In the genomic region with DNA sequence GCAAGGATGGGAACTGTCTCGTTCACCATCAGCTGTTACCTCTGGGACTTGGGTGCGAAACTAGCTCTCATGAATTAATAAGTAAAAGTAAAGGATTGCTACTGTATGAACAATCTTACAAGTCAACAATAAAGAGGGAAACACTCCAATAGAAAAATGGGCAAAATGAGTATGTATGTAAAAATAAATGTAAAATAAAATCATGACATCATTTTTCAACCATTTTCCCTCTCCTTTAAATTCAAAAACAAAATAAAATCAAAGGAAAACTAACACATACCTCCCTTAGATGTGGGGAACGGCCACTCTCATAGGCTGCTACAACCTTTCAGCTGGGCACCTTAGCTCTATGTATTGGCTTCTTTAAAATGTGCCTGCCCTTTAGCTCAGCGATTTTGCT, we compare ENCODE assay signal across 21 cellular contexts.
DNase-seq lines count a peak whose midpoint lies in the region; ATAC-seq, FAIRE-seq and TF ChIP-seq lines count a peak whose summit lies in the region.
"Had no signal": no experiment of that assay in that cellular context is flagged by ENCODE, and none has a peak within 500 bp of the region (broad histone marks: within the 10 kb centered on the region; RNA-seq: fewer than 3 reads in every experiment).

No MANE protein-coding gene starts in this region.

- intact Hi-C loops in HepG2 (cut with micrococcal nuclease; ENCODE audit: unreplicated experiment), result no loop called here
- intact Hi-C loops in right lobe of liver (cut with DNase I), result no loop called here
- intact Hi-C loops in breast epithelium (cut with DNase I; ENCODE audit: low total_unique reads), result no loop called here

- 2% methylated on average over 4 of the region's 4 CpGs for WGBS in HepG2 (ENCODE audit: low lambda C conversion rate)
- WGBS in right lobe of liver (ENCODE audit: insufficient coverage, low coverage, low lambda C conversion rate, missing lambda C conversion rate), result 77% methylated on average over 4 of the region's 4 CpGs

- H2AFZ ChIP-seq in HepG2 (ENCODE audit: low read length), result no peak overlapping the region

- H3K27me3 ChIP-seq in HepG2 (ENCODE audit: control insufficient read depth in 1 of 2, insufficient read depth in 2 of 2, low read length in 2 of 2), result peaks cover 0 to 39% of the 10 kb centered on the region in 2 experiments; a peak in 4 of 5 replicates
- H3K27me3 ChIP-seq in right lobe of liver, result no peaks in the 10 kb centered on the region
- H3K27me3 ChIP-seq in breast epithelium, result no peaks in the 10 kb centered on the region
- H3K27me3 ChIP-seq: BLaER1 treated with 17β-estradiol and CSF1 and Interleukin-3, amounts not matched to agents 10 nM and 100 nM had no signal

- H3K27ac ChIP-seq in HepG2 (ENCODE audit: extremely low read length, insufficient read depth, low read length) (no peak overlapping the region), right lobe of liver (no peak overlapping the region), breast epithelium (no peak overlapping the region)
- H3K27ac ChIP-seq: 22Rv1; A549; BLaER1 treated with 17β-estradiol and CSF1 and Interleukin-3, amounts not matched to agents 10 nM and 100 nM; C4-2B had no signal

- DNase-seq in HepG2 (ENCODE audit: low spot score) (no peak), right lobe of liver (no peak), T-helper 17 cell (no peak), breast epithelium (ENCODE audit: low spot score in 2 of 2) (no peak)
- no peak for DNase-seq in activated T-cell treated with anti-CD3 and anti-CD28 coated beads, Interleukin-2, amount 50 U/mL, for 4 hours
- DNase-seq: AML-193; Caco-2; Calu3; CD4-positive, alpha-beta T cell; CD8-positive, alpha-beta T cell; DMS79 treated with DMSO at 0.1 percent for 48 hours; GF-D8 had no signal

- ATAC-seq in HepG2, result no peak
- no peak for ATAC-seq in right lobe of liver
- no peak for ATAC-seq in T-helper 17 cell
- ATAC-seq in activated T-cell treated with anti-CD3 and anti-CD28 coated beads, Interleukin-2, amount 50 U/mL, for 4 hours, result no peak
- ATAC-seq: A549; CD8-positive, alpha-beta T cell had no signal

- peaks cover 9% of the 10 kb centered on the region for H3K36me3 Mint-ChIP-seq in T-helper 17 cell (ENCODE audit: low read depth)
- H3K36me3 Mint-ChIP-seq in activated T-cell treated with anti-CD3 and anti-CD28 coated beads, Interleukin-2, amount 50 U/mL, for 4 hours (ENCODE audit: insufficient read depth), result peaks cover 2% of the 10 kb centered on the region
- H3K36me3 Mint-ChIP-seq: CD8-positive, alpha-beta T cell had no signal

- no TSS peak for BruUV-seq in HepG2 (replicated peaks; lab: Mats Ljungman, UMichigan)

- H4K20me1 ChIP-seq in HepG2 (ENCODE audit: insufficient read depth, low read length), result no peaks in the 10 kb centered on the region
- H4K20me1 ChIP-seq: BLaER1 treated with 17β-estradiol and CSF1 and Interleukin-3, amounts not matched to agents 10 nM and 100 nM had no signal

- H3K79me2 ChIP-seq in HepG2 (ENCODE audit: insufficient read depth, low read length), result no peaks in the 10 kb centered on the region

- peak overlapping the region; percentile 27 for H3K27ac Mint-ChIP-seq in T-helper 17 cell
- H3K27ac Mint-ChIP-seq: B cell; CD4-positive, alpha-beta T cell; CD8-positive, alpha-beta T cell had no signal

- no peak overlapping the region for H3K4me2 ChIP-seq in HepG2 (ENCODE audit: low read depth, low read length)
- H3K4me2 ChIP-seq: A549; BLaER1 treated with 17β-estradiol and CSF1 and Interleukin-3, amounts not matched to agents 10 nM and 100 nM had no signal

- H3K9me3 ChIP-seq in HepG2 (ENCODE audit: low read length) (no peaks in the 10 kb centered on the region), right lobe of liver (no peaks in the 10 kb centered on the region), T-helper 17 cell (ENCODE audit: control insufficient read depth, low read length, poor library complexity, severe bottlenecking) (no peaks in the 10 kb centered on the region), breast epithelium (no peaks in the 10 kb centered on the region)
- H3K9me3 ChIP-seq: A549, Caco-2 had no signal

- no peak for TF ChIP-seq RAD21 in HepG2 (CRISPR knock-in tag; IDR thresholded peaks at IDR 0.05)

- TF ChIP-seq EP300 in HepG2 (IDR thresholded peaks at IDR 0.05; ENCODE audit: low read depth in 2 of 2, low read length in 2 of 2) (no peak), HepG2 (CRISPR knock-in tag; IDR thresholded peaks at IDR 0.05; ENCODE audit: borderline replicate concordance) (no peak)

- in situ Hi-C loops in HepG2 (cut with HindIII; ENCODE audit: extremely low pct_ligation_motif_present, low pct_unique_long_range_greater_than_20kb), result no loop called here

- no peaks in the 10 kb centered on the region for H3K36me3 ChIP-seq in HepG2 (replicated peaks in 1 of 2; ENCODE audit: control insufficient read depth in 1 of 2, insufficient read depth in 2 of 2, low read length in 2 of 2)
- H3K36me3 ChIP-seq in right lobe of liver, result no peaks in the 10 kb centered on the region
- H3K36me3 ChIP-seq in breast epithelium, result no peaks in the 10 kb centered on the region
- H3K36me3 ChIP-seq: BLaER1 treated with 17β-estradiol and CSF1 and Interleukin-3, amounts not matched to agents 10 nM and 100 nM had no signal

- H3K4me1 ChIP-seq in HepG2 (ENCODE audit: insufficient read depth, low read length), result no peaks in the 10 kb centered on the region
- H3K4me1 ChIP-seq in right lobe of liver, result no peaks in the 10 kb centered on the region
- no peaks in the 10 kb centered on the region for H3K4me1 ChIP-seq in breast epithelium
- H3K4me1 ChIP-seq: A549, Caco-2 had no signal

- POLR2A ChIA-PET in HepG2 (lab: Yijun Ruan, JAX), result no interaction called here

- no peak overlapping the region for H3K9ac ChIP-seq in HepG2 (ENCODE audit: insufficient read depth, low read depth, low read length)
- H3K9ac ChIP-seq: BLaER1 treated with 17β-estradiol and CSF1 and Interleukin-3, amounts not matched to agents 10 nM and 100 nM had no signal

- FAIRE-seq in HepG2 (lab: Jason Lieb, UNC), result no peak
- FAIRE-seq: A549, D721Med, G401.6, GM12891, GM19239 had no signal

- TF ChIP-seq CTCF in HepG2 (CRISPR knock-in tag; IDR thresholded peaks at IDR 0.05) (no peak), right lobe of liver (IDR thresholded peaks at IDR 0.05) (no peak), breast epithelium (IDR thresholded peaks at IDR 0.05) (no peak)

- CTCF ChIA-PET in HepG2 (lab: Yijun Ruan, JAX; ENCODE audit: low intra/inter-chr PET ratio, low total read pairs), result no interaction called here

- H3K9me3 Mint-ChIP-seq in activated T-cell treated with anti-CD3 and anti-CD28 coated beads, Interleukin-2, amount 50 U/mL, for 4 hours, result peaks cover 4% of the 10 kb centered on the region
- H3K9me3 Mint-ChIP-seq: CD4-positive, alpha-beta T cell had no signal

- H3K4me1 Mint-ChIP-seq in T-helper 17 cell, result peaks cover 28% of the 10 kb centered on the region
- peaks cover 23% of the 10 kb centered on the region for H3K4me1 Mint-ChIP-seq in activated T-cell treated with anti-CD3 and anti-CD28 coated beads, Interleukin-2, amount 50 U/mL, for 4 hours (ENCODE audit: low read depth)

- TF ChIP-seq POLR2A in HepG2 (IDR thresholded peaks at IDR 0.05; ENCODE audit: insufficient read depth in 1 of 2, low read depth in 2 of 2, low read length in 2 of 2) (no peak), right lobe of liver (IDR thresholded peaks at IDR 0.05) (no peak), breast epithelium (IDR thresholded peaks at IDR 0.05) (no peak)

- no peaks in the 10 kb centered on the region for H3K27me3 Mint-ChIP-seq in T-helper 17 cell
- H3K27me3 Mint-ChIP-seq in activated T-cell treated with anti-CD3 and anti-CD28 coated beads, Interleukin-2, amount 50 U/mL, for 4 hours (ENCODE audit: low read depth), result no peaks in the 10 kb centered on the region
- H3K27me3 Mint-ChIP-seq: B cell; CD4-positive, alpha-beta T cell had no signal

- no peak overlapping the region for H3K4me3 ChIP-seq in HepG2 (replicated peaks in 1 of 3; ENCODE audit: insufficient read depth in 1 of 3, low read depth in 2 of 3, low read length in 3 of 3)
- H3K4me3 ChIP-seq in right lobe of liver, result no peak overlapping the region
- no peak overlapping the region for H3K4me3 ChIP-seq in breast epithelium
- H3K4me3 ChIP-seq: A549; BLaER1 treated with 17β-estradiol and CSF1 and Interleukin-3, amounts not matched to agents 10 nM and 100 nM had no signal

- no peak overlapping the region for H3K4me3 Mint-ChIP-seq in T-helper 17 cell
- H3K4me3 Mint-ChIP-seq in activated T-cell treated with anti-CD3 and anti-CD28 coated beads, Interleukin-2, amount 50 U/mL, for 4 hours, result no peak overlapping the region
- H3K4me3 Mint-ChIP-seq: B cell; CD4-positive, alpha-beta T cell; CD8-positive, alpha-beta T cell had no signal

TF ChIP-seq in HepG2, 621 proteins besides CTCF, POLR2A, EP300 and RAD21:
- TF ChIP-seq ATF7 (IDR thresholded peaks at IDR 0.05), result peak; percentile 76
- TF ChIP-seq ATF7 (CRISPR knock-in tag; IDR thresholded peaks at IDR 0.05), result no peak
- no peak for TF ChIP-seq ONECUT2 (CRISPR knock-in tag; IDR thresholded peaks at IDR 0.05)
